In the genomic region with DNA sequence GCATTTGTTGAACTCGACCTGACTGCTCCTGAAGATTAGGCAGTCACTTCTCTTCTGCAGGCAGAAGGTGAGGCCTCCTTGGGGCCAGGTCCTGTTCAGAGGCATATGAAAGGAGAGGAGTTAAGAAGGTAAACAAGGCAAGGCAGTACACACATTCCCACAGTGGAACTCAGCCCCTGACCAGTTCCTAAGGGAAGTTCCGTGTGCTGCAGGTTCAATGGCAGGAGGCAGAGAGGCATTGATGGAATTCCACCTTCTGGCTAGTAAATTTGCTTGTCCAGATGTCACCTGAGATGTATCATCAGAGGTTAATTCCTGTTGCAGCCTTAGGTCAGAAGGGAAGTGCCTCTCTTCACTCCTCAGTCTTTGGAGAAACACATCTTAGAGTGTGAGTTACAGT, we compare ENCODE assay signal across 22 cellular contexts.
"Had no signal": no experiment of that assay in that cellular context is flagged by ENCODE, and none has a peak within 500 bp of the region (broad histone marks: within the 10 kb centered on the region; RNA-seq: fewer than 3 reads in every experiment).

No MANE protein-coding gene starts in this region.

- H3K9me3 Mint-ChIP-seq: activated CD4-positive, alpha-beta T cell treated with anti-CD3 and anti-CD28 coated beads, Interleukin-2, amount 10 ng/mL, durations not matched to agents 24 days and 14 days; activated naive CD4-positive, alpha-beta T cell treated with anti-CD3 and anti-CD28 coated beads, Interleukin-2, amount 10 ng/mL, durations not matched to agents 7 days and 5 days; nephron had no signal

- DNase-seq: activated CD4-positive, alpha-beta T cell treated with anti-CD3 and anti-CD28 coated beads, Interleukin-2, amount 10 ng/mL, durations not matched to agents 24 days and 14 days; activated CD8-positive, alpha-beta memory T cell treated with anti-CD3 and anti-CD28 coated beads, Interleukin-2, amount 10 ng/mL, durations not matched to agents 7 days and 5 days; activated CD8-positive, alpha-beta T cell treated with anti-CD3 and anti-CD28 coated beads for 36 hours; activated effector memory CD4-positive, alpha-beta T cell treated with anti-CD3 and anti-CD28 coated beads, Interleukin-2, amount 50 U/mL, for 16 hours; activated naive CD4-positive, alpha-beta T cell treated with anti-CD3 and anti-CD28 coated beads, Interleukin-2, amount 10 ng/mL, durations not matched to agents 7 days and 5 days; activated T-cell treated with anti-CD3 and anti-CD28 coated beads for 4 hours; cerebellar nuclear complex; head of caudate nucleus; left ventricle myocardium superior; mammary epithelial cell; occipital lobe; small intestine; stimulated activated CD4-positive, alpha-beta T cell treated with anti-CD3 and anti-CD28 coated beads, Interleukin-2, amount 100 ng/mL, for 24 hours; stomach; transverse colon had no signal

- H3K4me1 Mint-ChIP-seq: activated CD4-positive, alpha-beta T cell treated with anti-CD3 and anti-CD28 coated beads, Interleukin-2, amount 10 ng/mL, durations not matched to agents 24 days and 14 days; activated CD8-positive, alpha-beta memory T cell treated with anti-CD3 and anti-CD28 coated beads, Interleukin-2, amount 10 ng/mL, durations not matched to agents 7 days and 5 days; activated naive CD4-positive, alpha-beta T cell treated with anti-CD3 and anti-CD28 coated beads, Interleukin-2, amount 10 ng/mL, durations not matched to agents 7 days and 5 days; stimulated activated effector memory CD8-positive, alpha-beta T cell treated with anti-CD3 and anti-CD28 coated beads, Interleukin-12 subunit alpha, Interleukin-12 subunit beta, amount 100 ng/mL, for 72 hours had no signal

- H3K27ac ChIP-seq: coronary artery, gastroesophageal sphincter, stomach, transverse colon, vagina had no signal

- H3K9me3 ChIP-seq: gastroesophageal sphincter, stomach, transverse colon, vagina had no signal

- ATAC-seq: activated CD4-positive, CD25-positive, alpha-beta regulatory T cell treated with anti-CD3 and anti-CD28 coated beads, Interleukin-2, amount 50 U/mL, for 24 hours; activated CD8-positive, alpha-beta memory T cell treated with anti-CD3 and anti-CD28 coated beads, Interleukin-2, amount 10 ng/mL, durations not matched to agents 7 days and 5 days; activated CD8-positive, alpha-beta T cell treated with anti-CD3 and anti-CD28 coated beads for 36 hours; gastroesophageal sphincter; left ventricle myocardium superior; sciatic nerve; stimulated activated effector memory CD8-positive, alpha-beta T cell treated with anti-CD3 and anti-CD28 coated beads, Interleukin-12 subunit alpha, Interleukin-12 subunit beta, amount 100 ng/mL, for 72 hours had no signal

- H3K4me1 ChIP-seq: gastroesophageal sphincter, stomach, vagina had no signal

- H3K27ac Mint-ChIP-seq: activated CD4-positive, alpha-beta T cell treated with anti-CD3 and anti-CD28 coated beads, Interleukin-2, amount 10 ng/mL, durations not matched to agents 24 days and 14 days; activated CD8-positive, alpha-beta memory T cell treated with anti-CD3 and anti-CD28 coated beads, Interleukin-2, amount 10 ng/mL, durations not matched to agents 7 days and 5 days; activated CD8-positive, alpha-beta T cell treated with anti-CD3 and anti-CD28 coated beads for 36 hours; activated naive CD4-positive, alpha-beta T cell treated with anti-CD3 and anti-CD28 coated beads, Interleukin-2, amount 10 ng/mL, durations not matched to agents 7 days and 5 days; stimulated activated effector memory CD8-positive, alpha-beta T cell treated with anti-CD3 and anti-CD28 coated beads, Interleukin-12 subunit alpha, Interleukin-12 subunit beta, amount 100 ng/mL, for 72 hours had no signal

- H3K4me3 Mint-ChIP-seq: activated CD4-positive, alpha-beta T cell treated with anti-CD3 and anti-CD28 coated beads, Interleukin-2, amount 10 ng/mL, durations not matched to agents 24 days and 14 days; activated CD8-positive, alpha-beta memory T cell treated with anti-CD3 and anti-CD28 coated beads, Interleukin-2, amount 10 ng/mL, durations not matched to agents 7 days and 5 days; activated CD8-positive, alpha-beta T cell treated with anti-CD3 and anti-CD28 coated beads for 36 hours; activated naive CD4-positive, alpha-beta T cell treated with anti-CD3 and anti-CD28 coated beads, Interleukin-2, amount 10 ng/mL, durations not matched to agents 7 days and 5 days; nephron; stimulated activated effector memory CD8-positive, alpha-beta T cell treated with anti-CD3 and anti-CD28 coated beads, Interleukin-12 subunit alpha, Interleukin-12 subunit beta, amount 100 ng/mL, for 72 hours had no signal

- H3K4me3 ChIP-seq: coronary artery, gastroesophageal sphincter, stomach, transverse colon, vagina had no signal

- H3K27me3 ChIP-seq: gastroesophageal sphincter, stomach, transverse colon, vagina had no signal

- H3K36me3 ChIP-seq: gastroesophageal sphincter, stomach, transverse colon, vagina had no signal

- H3K27me3 Mint-ChIP-seq: activated CD4-positive, alpha-beta T cell treated with anti-CD3 and anti-CD28 coated beads, Interleukin-2, amount 10 ng/mL, durations not matched to agents 24 days and 14 days; activated CD8-positive, alpha-beta memory T cell treated with anti-CD3 and anti-CD28 coated beads, Interleukin-2, amount 10 ng/mL, durations not matched to agents 7 days and 5 days; activated CD8-positive, alpha-beta T cell treated with anti-CD3 and anti-CD28 coated beads for 36 hours; activated naive CD4-positive, alpha-beta T cell treated with anti-CD3 and anti-CD28 coated beads, Interleukin-2, amount 10 ng/mL, durations not matched to agents 7 days and 5 days had no signal

- H3K36me3 Mint-ChIP-seq: activated CD8-positive, alpha-beta memory T cell treated with anti-CD3 and anti-CD28 coated beads, Interleukin-2, amount 10 ng/mL, durations not matched to agents 7 days and 5 days; activated naive CD4-positive, alpha-beta T cell treated with anti-CD3 and anti-CD28 coated beads, Interleukin-2, amount 10 ng/mL, durations not matched to agents 7 days and 5 days; stimulated activated effector memory CD8-positive, alpha-beta T cell treated with anti-CD3 and anti-CD28 coated beads, Interleukin-12 subunit alpha, Interleukin-12 subunit beta, amount 100 ng/mL, for 72 hours had no signal
